ENCODE assay signal across 15 cellular contexts in the genomic region with DNA sequence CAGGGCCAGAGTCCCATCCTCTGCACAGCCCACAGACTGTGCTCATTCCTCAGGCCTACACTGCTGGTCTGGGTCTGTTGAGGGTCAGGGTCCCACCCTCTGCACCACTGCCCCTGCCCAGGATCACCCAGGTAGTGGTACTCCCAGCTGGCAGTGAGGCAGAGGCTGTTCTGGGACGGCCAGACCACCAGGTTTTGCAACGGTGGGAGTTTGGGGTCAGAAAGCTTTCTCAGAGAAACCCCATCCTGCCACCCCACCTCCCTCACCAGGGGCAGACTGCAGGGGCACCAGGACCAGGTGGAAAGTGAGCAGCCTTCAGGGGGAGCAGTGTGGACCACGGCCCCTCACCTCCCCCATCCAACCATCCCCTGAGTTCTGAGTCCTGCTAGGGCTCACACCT. TPM values are rescaled to one million over a fixed set of nuclear protein-coding genes. Genes with fewer than 3 reads are reported as not detected.
DNase-seq lines count a peak whose midpoint lies in the region; ATAC-seq, FAIRE-seq and TF ChIP-seq lines count a peak whose summit lies in the region.
"Had no signal": no experiment of that assay in that cellular context is flagged by ENCODE, and none has a peak within 500 bp of the region (broad histone marks: within the 10 kb centered on the region; RNA-seq: fewer than 3 reads in every experiment).

No MANE protein-coding gene starts in this region.

- no peak for FAIRE-seq in H1 (lab: Jason Lieb, UNC)
- FAIRE-seq: GM12891 had no signal

- no peak overlapping the region for H4K91ac ChIP-seq in H1 (replicated peaks; ENCODE audit: insufficient read length, low read length)

- no TSS peak for BruUV-seq in A673 (replicated peaks; lab: Mats Ljungman, UMichigan)

- H3F3A ChIP-seq in smooth muscle cell (ENCODE audit: low read depth), result no peaks in the 10 kb centered on the region

- H2BK120ac ChIP-seq in H1 (replicated peaks; ENCODE audit: low read depth, low read length), result no peak overlapping the region

- H3K79me1 ChIP-seq in H1 (ENCODE audit: low read depth, low read length), result no peaks in the 10 kb centered on the region

- H3K36me3 ChIP-seq in A673 (ENCODE audit: insufficient read depth, low read length, poor library complexity, severe bottlenecking), result peaks cover 20% of the 10 kb centered on the region
- no peaks in the 10 kb centered on the region for H3K36me3 ChIP-seq in H1 (ENCODE audit: control insufficient read depth in 2 of 4, insufficient read depth in 4 of 4, low read length in 3 of 4)
- H3K36me3 ChIP-seq in smooth muscle cell (ENCODE audit: low read depth), result no peaks in the 10 kb centered on the region
- H3K36me3 ChIP-seq in breast epithelium, result no peaks in the 10 kb centered on the region

- H2BK15ac ChIP-seq in H1 (ENCODE audit: low read length), result no peak overlapping the region

- H3K27me3 ChIP-seq in A673 (replicated peaks; ENCODE audit: insufficient read depth, low read depth, low read length, poor library complexity), result no peaks in the 10 kb centered on the region
- H3K27me3 ChIP-seq in H1 (replicated peaks in 1 of 4; ENCODE audit: control insufficient read depth in 3 of 4, extremely low read depth in 1 of 4, insufficient read depth in 3 of 4, low read length in 3 of 4), result no peaks in the 10 kb centered on the region
- H3K27me3 ChIP-seq in smooth muscle cell (ENCODE audit: low read depth), result no peaks in the 10 kb centered on the region
- H3K27me3 ChIP-seq in breast epithelium, result no peaks in the 10 kb centered on the region

- 100% methylated on average over 3 of the region's 3 CpGs; no CpG with 5 or more reads in 1 of the 2 experiments for WGBS in H1 (ENCODE audit: extremely low coverage in 1 of 2, insufficient coverage in 1 of 2, insufficient read length in 1 of 2, insufficient replicate concordance in 2 of 2, low coverage in 1 of 2, low lambda C conversion rate in 2 of 2, missing lambda C conversion rate in 1 of 2), 2 experiments
- WGBS in smooth muscle cell (ENCODE audit: low lambda C conversion rate), result 94% methylated on average over 3 of the region's 3 CpGs

- H3K4me1 Mint-ChIP-seq in natural killer cell, result no peaks in the 10 kb centered on the region

- H3K36me3 Mint-ChIP-seq in natural killer cell, result no peaks in the 10 kb centered on the region

- peaks cover 0 to 3% of the 10 kb centered on the region in 2 experiments for H4K20me1 ChIP-seq in H1 (replicated peaks in 1 of 2; ENCODE audit: control insufficient read depth in 1 of 2, insufficient read depth in 2 of 2, low read length in 2 of 2)
- H4K20me1 ChIP-seq in smooth muscle cell (ENCODE audit: low read depth), result peaks cover 7% of the 10 kb centered on the region

- peaks cover 1% of the 10 kb centered on the region; the same call in 1 of the 2 replicates for H3K23me2 ChIP-seq in H1 (ENCODE audit: low read depth, low read length)

- no peaks in the 10 kb centered on the region for H3K9me3 Mint-ChIP-seq in natural killer cell
- H3K9me3 Mint-ChIP-seq: CD4-positive, alpha-beta T cell had no signal

- no peak for TF ChIP-seq EP300 in H1 (IDR thresholded peaks at IDR 0.05; ENCODE audit: borderline replicate concordance in 1 of 2, low read depth in 2 of 2, low read length in 2 of 2)

- no peak overlapping the region for H4K8ac ChIP-seq in H1 (ENCODE audit: extremely low read depth, insufficient read depth, low read length)

- no peak for TF ChIP-seq RAD21 in H1 (IDR thresholded peaks at IDR 0.05 in 1 of 2, conservative IDR thresholded peaks at IDR 0.05 in 1 of 2; ENCODE audit: low read depth in 2 of 2, low read length in 2 of 2)

- ATAC-seq in natural killer cell (no peak), HG02623 (IDR thresholded peaks at IDR 0.05; ENCODE audit: unreplicated experiment) (no peak)

- no peak for TF ChIP-seq POLR2A in H1 (IDR thresholded peaks at IDR 0.05; ENCODE audit: control extremely low read depth in 1 of 2, low read depth in 2 of 2, low read length in 2 of 2)
- TF ChIP-seq POLR2A in breast epithelium (IDR thresholded peaks at IDR 0.05), result no peak

- H2BK12ac ChIP-seq in H1 (ENCODE audit: low read depth, low read length), result 0 out of 2 replicates have a peak overlapping the region, but pooled peaks have one; percentile 5

- intact Hi-C loops in A673 (cut with micrococcal nuclease; ENCODE audit: unreplicated experiment), result no loop called here
- intact Hi-C loops in posterior vena cava (cut with DNase I), result no loop called here
- intact Hi-C loops in natural killer cell (cut with micrococcal nuclease), result no loop called here
- intact Hi-C loops in breast epithelium (cut with DNase I; ENCODE audit: low total_unique reads), result no loop called here

- H2BK5ac ChIP-seq in H1 (ENCODE audit: low read depth, low read length), result no peak overlapping the region

- TF ChIP-seq CTCF in A673 (conservative IDR thresholded peaks at IDR 0.05; ENCODE audit: low read depth, low read length) (no peak), H1 (IDR thresholded peaks at IDR 0.05; ENCODE audit: control extremely low read depth in 1 of 3, insufficient read depth in 1 of 3, low read depth in 1 of 3, low read length in 3 of 3) (no peak), natural killer cell (IDR thresholded peaks at IDR 0.05) (no peak), smooth muscle cell (IDR thresholded peaks at IDR 0.05; ENCODE audit: borderline replicate concordance, insufficient read depth, poor library complexity, severe bottlenecking) (no peak), breast epithelium (IDR thresholded peaks at IDR 0.05) (no peak)

- H3K18ac ChIP-seq in H1 (ENCODE audit: extremely low read depth, low read length), result no peak overlapping the region

- CTCF ChIA-PET in A673 (lab: Charles Lee) (interaction anchor here (0.5 kb wide), 1 partner anchor 19 kb away, joined by 5 read pairs; no protein-coding TSS in a partner anchor), H1 (lab: Charles Lee; ENCODE audit: partially characterized antibody) (interaction anchor here (2.2 to 5.6 kb wide), 2 partner anchors 6 to 64 kb away, joined by 11 to 53 read pairs; no protein-coding TSS in a partner anchor)

- no peaks in the 10 kb centered on the region for H3K9me3 ChIP-seq in A673 (ENCODE audit: low read depth, low read length, poor library complexity, severe bottlenecking)
- no peaks in the 10 kb centered on the region for H3K9me3 ChIP-seq in H1 (ENCODE audit: insufficient read depth in 2 of 2, low read depth in 1 of 2, low read length in 1 of 2)
- H3K9me3 ChIP-seq in smooth muscle cell (replicated peaks; ENCODE audit: low read depth), result no peaks in the 10 kb centered on the region
- no peaks in the 10 kb centered on the region for H3K9me3 ChIP-seq in breast epithelium

- H3K23ac ChIP-seq in H1 (ENCODE audit: insufficient read length), result no peak overlapping the region

- no peak overlapping the region for H3K56ac ChIP-seq in H1 (replicated peaks; ENCODE audit: insufficient read length, low read depth, low read length)

- H3K79me2 ChIP-seq in H1 (ENCODE audit: control insufficient read depth in 1 of 2, insufficient read depth in 2 of 2, low read length in 2 of 2) (no peaks in the 10 kb centered on the region), smooth muscle cell (ENCODE audit: low read depth) (no peaks in the 10 kb centered on the region)

- no peak overlapping the region for H3K9ac ChIP-seq in H1 (replicated peaks in 1 of 4; ENCODE audit: extremely low read depth in 1 of 4, low read depth in 3 of 4, low read length in 3 of 4)
- H3K9ac ChIP-seq in smooth muscle cell (ENCODE audit: low read depth), result no peak overlapping the region
- H3K9ac ChIP-seq: GM23248 had no signal

- peak overlapping the region; percentile 45 for H3K27ac ChIP-seq in A673 (ENCODE audit: low read depth, low read length, poor library complexity, severe bottlenecking)
- peak overlapping the region; percentile 74 for H3K27ac ChIP-seq in angular gyrus (ENCODE audit: low read depth, low read length)
- H3K27ac ChIP-seq in H1 (ENCODE audit: low read depth, low read length), result no peak overlapping the region
- no peak overlapping the region for H3K27ac ChIP-seq in smooth muscle cell (ENCODE audit: low read depth)
- H3K27ac ChIP-seq in breast epithelium, result no peak overlapping the region
- H3K27ac ChIP-seq: GM23248 had no signal

- POLR2A ChIA-PET in A673 (lab: Charles Lee; ENCODE audit: low non-redundant PET), result interaction anchor here (0.7 kb wide), 1 partner anchor 118 kb away, joined by 5 read pairs; no protein-coding TSS in a partner anchor
- POLR2A ChIA-PET in H1 (lab: Charles Lee; ENCODE audit: partially characterized antibody), result interaction anchor here (1.4 kb wide), 1 partner anchor 10 kb away, joined by 5 read pairs; the partner anchor contains the start of gene NPTXR

- no peak overlapping the region for H4K5ac ChIP-seq in H1 (ENCODE audit: insufficient read length, low read depth, low read length)

- no peak overlapping the region for H3K4me3 ChIP-seq in A673 (ENCODE audit: low read depth, low read length, poor library complexity, severe bottlenecking)
- H3K4me3 ChIP-seq in H1 (ENCODE audit: extremely low read depth in 1 of 4, insufficient read depth in 2 of 4, low read depth in 3 of 4, low read length in 4 of 4), result no peak overlapping the region
- H3K4me3 ChIP-seq in smooth muscle cell, result no peak overlapping the region
- no peak overlapping the region for H3K4me3 ChIP-seq in breast epithelium
- H3K4me3 ChIP-seq: GM23248 had no signal

- H3K4me2 ChIP-seq in H1 (ENCODE audit: insufficient read depth in 1 of 2, low read depth in 2 of 2, low read length in 2 of 2), result no peak overlapping the region
- H3K4me2 ChIP-seq in smooth muscle cell, result no peak overlapping the region

- no peak overlapping the region for H2BK20ac ChIP-seq in H1 (ENCODE audit: low read length)

- no peak overlapping the region for H2AFZ ChIP-seq in H1 (ENCODE audit: low read length)
- H2AFZ ChIP-seq in smooth muscle cell (ENCODE audit: low read depth), result no peak overlapping the region
- H2AFZ ChIP-seq: GM23248 had no signal

- H3K27me3 Mint-ChIP-seq in natural killer cell (ENCODE audit: low read depth in 2 of 2), result no peaks in the 10 kb centered on the region
- H3K27me3 Mint-ChIP-seq: CD4-positive, alpha-beta T cell had no signal

- DNase-seq in A673 (ENCODE audit: low spot score) (no peak), H1 (ENCODE audit: low read depth in 1 of 2, low spot score in 2 of 2) (no peak), posterior vena cava (ENCODE audit: low spot score) (peak; percentile 62), natural killer cell (no peak), smooth muscle cell (lab: John Stamatoyannopoulos, UW; ENCODE audit: unreplicated experiment) (no peak), breast epithelium (ENCODE audit: low spot score in 2 of 2) (no peak)
- DNase-seq: 8988T; ACHN; CD4-positive, alpha-beta T cell; DMS79; GM23248; H7 had no signal

- H3K27ac Mint-ChIP-seq in natural killer cell, result no peak overlapping the region
- H3K27ac Mint-ChIP-seq: CD4-positive, alpha-beta T cell had no signal

- no peak overlapping the region for H3K4ac ChIP-seq in H1 (replicated peaks; ENCODE audit: insufficient read length, low read depth, low read length)

- peaks cover 10% of the 10 kb centered on the region for H3K4me1 ChIP-seq in A673 (ENCODE audit: insufficient read depth, low read length, poor library complexity, severe bottlenecking)
- peaks cover 0 to 10% (median 5%) of the 10 kb centered on the region in 4 experiments; a peak in 5 of 7 replicates for H3K4me1 ChIP-seq in H1 (replicated peaks in 1 of 4; ENCODE audit: control insufficient read depth in 3 of 4, insufficient read depth in 4 of 4, low read length in 3 of 4)
- no peaks in the 10 kb centered on the region for H3K4me1 ChIP-seq in smooth muscle cell (ENCODE audit: low read depth)
- no peaks in the 10 kb centered on the region for H3K4me1 ChIP-seq in breast epithelium

- H3K14ac ChIP-seq in H1 (ENCODE audit: insufficient read length), result no peak overlapping the region

- H3K4me3 Mint-ChIP-seq in natural killer cell, result no peak overlapping the region
- H3K4me3 Mint-ChIP-seq: CD4-positive, alpha-beta T cell had no signal

- H2AK5ac ChIP-seq in H1 (ENCODE audit: low read depth, low read length), result no peak overlapping the region

RNA-seq across cellular contexts. Expression of gene NPTXR, which starts 10.8 kb away (rescaled TPM):
- 116 and 129 TPM in 2 replicates for total RNA-seq in A673 (2021)
- 5.8 and 6.4 TPM in 2 replicates for total RNA-seq in H1 (2021; fragmentation: NEBNext Ultra II Directional; extraction: Animal tissue kit (Norgen Biotek cat#: 25700))
- 3.7 and 4.9 TPM in 2 replicates for polyA plus RNA-seq in H1 (2011; rRNA removed)
- 3.3 TPM for polyA plus RNA-seq in H1 (2011; cell fraction: cytosol; rRNA removed)
- polyA plus RNA-seq in H1 (2011; cell fraction: nucleus; rRNA removed), result 3.8 TPM
- 5.5 to 8.8 TPM (median 6.9 TPM) in 4 replicates for polyA plus RNA-seq in H1 (2012, experiment 1 of 2)
- polyA plus RNA-seq in H1 (2012, experiment 2 of 2), result 5.3 TPM
- 5.2 TPM for polyA plus RNA-seq in H1 (2013, experiment 1 of 2)
- 6.0 TPM for polyA plus RNA-seq in H1 (2013, experiment 2 of 2)
- polyA minus RNA-seq in H1 (2011; rRNA and poly(A)+ RNA removed), result 5.1 and 5.9 TPM in 2 replicates
- polyA minus RNA-seq in H1 (2011; cell fraction: cytosol; rRNA and poly(A)+ RNA removed), result 8.6 TPM
- polyA minus RNA-seq in H1 (2011; cell fraction: nucleus; rRNA and poly(A)+ RNA removed), result 2.4 TPM
- total RNA-seq in posterior vena cava, result 1 to 10 TPM; 8.3 to 8.4 TPM
- 1 to 10 TPM; 4.8 to 8.2 (median 6.1) TPM for total RNA-seq in natural killer cell
- 1.3 and 2.0 TPM in 2 replicates for total RNA-seq in smooth muscle cell
- polyA plus RNA-seq in smooth muscle cell, result 3.2 and 3.9 TPM in 2 replicates
- total RNA-seq in breast epithelium, result 1 to 10 TPM; 3.7 to 4.6 (median 4.5) TPM

RNA-seq across cellular contexts. Expression of gene CBX6, which starts 39.0 kb away (rescaled TPM):
- 111 and 119 TPM in 2 replicates for total RNA-seq in A673 (2021)
- total RNA-seq in H1 (2021; fragmentation: NEBNext Ultra II Directional; extraction: Animal tissue kit (Norgen Biotek cat#: 25700)), result 27.5 and 28.2 TPM in 2 replicates
- polyA plus RNA-seq in H1 (2011; rRNA removed), result 10.6 and 11.7 TPM in 2 replicates
- 6.3 TPM for polyA plus RNA-seq in H1 (2011; cell fraction: cytosol; rRNA removed)
- 33.5 TPM for polyA plus RNA-seq in H1 (2011; cell fraction: nucleus; rRNA removed)
- polyA plus RNA-seq in H1 (2012, experiment 1 of 2), result 12.9 to 17.7 TPM (median 14.7 TPM) in 4 replicates
- 13.0 TPM for polyA plus RNA-seq in H1 (2012, experiment 2 of 2)
- 10.8 TPM for polyA plus RNA-seq in H1 (2013, experiment 1 of 2)
- 11.2 TPM for polyA plus RNA-seq in H1 (2013, experiment 2 of 2)
- 15.0 and 17.1 TPM in 2 replicates for polyA minus RNA-seq in H1 (2011; rRNA and poly(A)+ RNA removed)
- 22.2 TPM for polyA minus RNA-seq in H1 (2011; cell fraction: cytosol; rRNA and poly(A)+ RNA removed)
- polyA minus RNA-seq in H1 (2011; cell fraction: nucleus; rRNA and poly(A)+ RNA removed), result 50.0 TPM
- total RNA-seq in posterior vena cava, result 100 to 1,000 TPM in 1 of 2 donors, 10 to 100 TPM in 1; 98.0 to 105 TPM
- total RNA-seq in natural killer cell, result 10 to 100 TPM; 68.0 to 81.5 (median 75.7) TPM
- 11.6 and 13.5 TPM in 2 replicates for total RNA-seq in smooth muscle cell
- 23.9 and 27.4 TPM in 2 replicates for polyA plus RNA-seq in smooth muscle cell
- total RNA-seq in breast epithelium, result 10 to 100 TPM; 20.2 to 34.7 (median 25.9) TPM

RNA-seq across cellular contexts. Expression of gene DNAL4, which starts 39.1 kb away (rescaled TPM):
- total RNA-seq in A673 (2021) (51.7 and 59.1 TPM in 2 replicates), posterior vena cava (1 to 10 TPM; 5.9 to 8.3 TPM), natural killer cell (1 to 10 TPM; 5.4 to 9.8 (median 6.2) TPM), smooth muscle cell (13.5 and 16.7 TPM in 2 replicates), breast epithelium (10 to 100 TPM; 17.8 to 31.2 (median 21.3) TPM)
- total RNA-seq in H1 (2021; fragmentation: NEBNext Ultra II Directional; extraction: Animal tissue kit (Norgen Biotek cat#: 25700)), result 7.8 and 8.8 TPM in 2 replicates
- polyA plus RNA-seq in H1 (2011; rRNA removed) (14.0 and 23.4 TPM in 2 replicates), smooth muscle cell (29.7 and 33.5 TPM in 2 replicates)
- polyA plus RNA-seq in H1 (2011; cell fraction: cytosol; rRNA removed), result 17.7 TPM
- 17.5 TPM for polyA plus RNA-seq in H1 (2011; cell fraction: nucleus; rRNA removed)
- 7.9 to 11.2 TPM (median 10.6 TPM) in 4 replicates for polyA plus RNA-seq in H1 (2012, experiment 1 of 2)
- 12.6 TPM for polyA plus RNA-seq in H1 (2012, experiment 2 of 2)
- 7.5 TPM for polyA plus RNA-seq in H1 (2013, experiment 1 of 2)
- 8.2 TPM for polyA plus RNA-seq in H1 (2013, experiment 2 of 2)
- 6.9 and 7.1 TPM in 2 replicates for polyA minus RNA-seq in H1 (2011; rRNA and poly(A)+ RNA removed)
- 5.4 TPM for polyA minus RNA-seq in H1 (2011; cell fraction: cytosol; rRNA and poly(A)+ RNA removed)
- 2.5 TPM for polyA minus RNA-seq in H1 (2011; cell fraction: nucleus; rRNA and poly(A)+ RNA removed)

Comparison
In these comparisons a context has a peak if more than half of its experiments do, and no peak if none do; other contexts are left out.
1. H3K27ac ChIP-seq: peak in A673 (single experiment) and angular gyrus (single experiment); none in H1 (single experiment), smooth muscle cell (single experiment) and breast epithelium (0 of 2).
2. RNA of gene NPTXR, which starts 10.8 kb away (total RNA-seq): 116 to 129 TPM in A673; 8.3 to 8.4 TPM in posterior vena cava, 5.8 to 6.4 TPM in H1, 4.8 to 8.2 TPM in natural killer cell, 3.7 to 4.6 TPM in breast epithelium and 1.3 to 2.0 TPM in smooth muscle cell; every median in the first group is over 10 times any median in the second.